Comparison of ENCODE assay signal across 22 cellular contexts in the genomic region with DNA sequence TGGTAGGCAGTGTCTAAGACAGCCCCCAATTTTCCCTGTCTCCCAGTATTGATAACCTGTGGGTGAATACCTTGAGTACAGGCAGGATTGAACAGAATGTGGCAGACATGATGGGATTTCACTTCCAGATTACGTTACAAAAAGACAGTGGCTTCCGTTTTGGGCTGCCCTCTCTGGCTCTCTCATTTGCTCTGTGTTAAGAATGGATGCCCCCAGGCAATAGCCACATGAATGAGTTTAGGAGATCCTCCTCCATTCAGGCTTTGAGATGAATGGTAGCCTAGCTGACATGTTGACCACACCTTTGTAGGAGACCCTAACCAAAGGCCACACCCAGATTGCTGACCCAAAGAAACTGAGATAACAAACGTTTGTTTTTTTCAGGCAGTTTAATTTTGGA. TPM values are rescaled to one million over a fixed set of nuclear protein-coding genes. Genes with fewer than 3 reads are reported as not detected.
"Had no signal": no experiment of that assay in that cellular context is flagged by ENCODE, and none has a peak within 500 bp of the region (broad histone marks: within the 10 kb centered on the region; RNA-seq: fewer than 3 reads in every experiment).

No MANE protein-coding gene starts in this region.

- H3K27me3 Mint-ChIP-seq: naive thymus-derived CD8-positive, alpha-beta T cell; stimulated activated naive B cell treated with anti-CD40 and anti-IgM and Interleukin-4, amounts not matched to agents 10 μg/mL and 1 μg/mL and 100 μg/mL, for 72 hours; stimulated activated naive CD8-positive, alpha-beta T cell treated with anti-CD3 and anti-CD28 coated beads, Interleukin-15, amount 100 ng/mL, for 72 hours had no signal

- H3K4me3 Mint-ChIP-seq: naive thymus-derived CD8-positive, alpha-beta T cell; stimulated activated naive B cell treated with anti-CD40 and anti-IgM and Interleukin-4, amounts not matched to agents 10 μg/mL and 1 μg/mL and 100 μg/mL, for 72 hours; stimulated activated naive CD8-positive, alpha-beta T cell treated with anti-CD3 and anti-CD28 coated beads, Interleukin-15, amount 100 ng/mL, for 72 hours had no signal

- H3K4me1 Mint-ChIP-seq: stimulated activated naive B cell treated with anti-CD40 and anti-IgM and Interleukin-4, amounts not matched to agents 10 μg/mL and 1 μg/mL and 100 μg/mL, for 72 hours; stimulated activated naive CD8-positive, alpha-beta T cell treated with anti-CD3 and anti-CD28 coated beads, Interleukin-15, amount 100 ng/mL, for 72 hours had no signal

- H3K27ac Mint-ChIP-seq: stimulated activated naive B cell treated with anti-CD40 and anti-IgM and Interleukin-4, amounts not matched to agents 10 μg/mL and 1 μg/mL and 100 μg/mL, for 72 hours; stimulated activated naive CD8-positive, alpha-beta T cell treated with anti-CD3 and anti-CD28 coated beads, Interleukin-15, amount 100 ng/mL, for 72 hours had no signal

- ATAC-seq: heart right ventricle; left lobe of liver; mucosa of descending colon; naive thymus-derived CD8-positive, alpha-beta T cell; stimulated activated naive B cell treated with anti-CD40 and anti-IgM and Interleukin-4, amounts not matched to agents 10 μg/mL and 1 μg/mL and 100 μg/mL, for 72 hours; stimulated activated naive CD8-positive, alpha-beta T cell treated with anti-CD3 and anti-CD28 coated beads, Interleukin-15, amount 100 ng/mL, for 72 hours had no signal

- H3K9me3 Mint-ChIP-seq: naive thymus-derived CD8-positive, alpha-beta T cell; stimulated activated naive B cell treated with anti-CD40 and anti-IgM and Interleukin-4, amounts not matched to agents 10 μg/mL and 1 μg/mL and 100 μg/mL, for 72 hours; stimulated activated naive CD8-positive, alpha-beta T cell treated with anti-CD3 and anti-CD28 coated beads, Interleukin-15, amount 100 ng/mL, for 72 hours had no signal

- DNase-seq: cortex of kidney; dorsolateral prefrontal cortex; effector CD8-positive, alpha-beta T cell; heart right ventricle; islet precursor cell; mammary epithelial cell; mucosa of descending colon; naive thymus-derived CD8-positive, alpha-beta T cell; posterior cingulate gyrus; sigmoid colon; stimulated activated CD4-positive, alpha-beta T cell treated with anti-CD3 and anti-CD28 coated beads, Interleukin-2, amount 100 ng/mL, for 24 hours; stimulated activated CD4-positive, alpha-beta T cell treated with anti-CD3 and anti-CD28 coated beads, Interleukin-4, amount 100 ng/mL, for 4 hours; stimulated activated naive B cell treated with anti-CD40 and anti-IgM and Interleukin-4, amounts not matched to agents 10 μg/mL and 1 μg/mL and 100 μg/mL, for 72 hours; stimulated activated naive CD8-positive, alpha-beta T cell treated with anti-CD3 and anti-CD28 coated beads, Interleukin-15, amount 100 ng/mL, for 72 hours; testis had no signal

- H3K27me3 ChIP-seq: dorsolateral prefrontal cortex, heart right ventricle, sigmoid colon, testis, tibial nerve had no signal

- H3K9me3 ChIP-seq: heart right ventricle, mucosa of descending colon, sigmoid colon, testis, tibial nerve had no signal

- H3K4me3 ChIP-seq: dorsolateral prefrontal cortex, heart right ventricle, mucosa of descending colon, sigmoid colon, skin epidermis, testis, tibial nerve had no signal

- H3K4me1 ChIP-seq: sigmoid colon, testis, tibial nerve had no signal

- H3K27ac ChIP-seq: dorsolateral prefrontal cortex, heart right ventricle, sigmoid colon, skin epidermis, testis, tibial nerve had no signal

RNA-seq across cellular contexts. Expression of a gene that starts 59.8 kb away (rescaled TPM):
- total RNA-seq: frontal cortex, left lobe of liver, mammary epithelial cell, mucosa of descending colon, osteocyte, pulmonary artery endothelial cell, sigmoid colon, tibial nerve had no signal
- polyA plus RNA-seq: neural cell, sigmoid colon had no signal
